Comparison of ENCODE assay signal across 13 cellular contexts in genomic region chr16:48446534-48446920, GRCh38.
"Had no signal": no experiment of that assay in that cellular context is flagged by ENCODE, and none has a peak within 500 bp of the region (broad histone marks: within the 10 kb centered on the region; RNA-seq: fewer than 3 reads in every experiment).

No MANE protein-coding gene starts in this region.

- H3K27ac ChIP-seq: foreskin keratinocyte, thyroid gland had no signal

- ATAC-seq: foreskin keratinocyte; stimulated activated memory B cell treated with anti-CD40 and anti-IgM and Interleukin-4, amounts not matched to agents 10 μg/mL and 1 μg/mL and 100 μg/mL, for 72 hours had no signal

- H3K36me3 ChIP-seq: thyroid gland had no signal

- H3K27me3 ChIP-seq: foreskin keratinocyte, thyroid gland had no signal

- H3K4me3 ChIP-seq: thyroid gland had no signal

- H3K9me3 ChIP-seq: thyroid gland had no signal

- DNase-seq: activated B cell treated with CpG ODN at 0.5 μM for 24 hours; activated CD4-positive, alpha-beta T cell treated with anti-CD3 and anti-CD28 coated beads, Interleukin-2, amount 10 ng/mL, durations not matched to agents 24 days and 14 days; activated naive CD8-positive, alpha-beta T cell treated with anti-CD3 and anti-CD28 coated beads, Interleukin-2, amount 10 ng/mL, durations not matched to agents 7 days and 5 days; central memory CD4-positive, alpha-beta T cell; effector memory CD4-positive, alpha-beta T cell; foreskin keratinocyte; glutamatergic neuron; hypothalamus; kidney glomerular epithelial cell; stimulated activated CD4-positive, alpha-beta T cell treated with anti-CD3 and anti-CD28 coated beads, Interleukin-2, amount 100 ng/mL, for 48 hours; T-helper 2 cell; thyroid gland had no signal
